In the genomic region with DNA sequence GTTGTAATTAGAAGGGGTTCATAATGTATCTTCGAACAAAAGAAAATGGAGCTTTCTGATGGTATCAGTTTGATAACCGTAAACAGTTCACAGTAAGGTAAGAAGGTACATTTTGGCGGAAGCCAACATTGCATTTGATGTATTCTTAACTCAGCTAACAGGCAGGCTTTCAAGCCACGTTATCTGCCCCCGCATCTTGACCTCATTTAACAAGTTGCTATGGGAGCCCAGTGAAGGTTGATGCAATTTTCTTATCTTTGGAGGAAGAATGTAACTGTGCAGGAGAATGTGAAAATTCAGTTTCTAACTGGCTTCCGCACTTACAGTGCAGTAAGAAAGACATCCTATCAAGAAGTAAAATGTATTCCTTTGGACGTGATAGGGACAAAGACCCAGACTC, we compare ENCODE assay signal across 1 cellular context.
TF ChIP-seq lines count a peak whose summit lies in the region.

No MANE protein-coding gene starts in this region.

TF ChIP-seq in GM23338, 12 proteins besides CTCF, POLR2A, EP300 and RAD21 (continued from another document):
- TF ChIP-seq, protein P1, sequence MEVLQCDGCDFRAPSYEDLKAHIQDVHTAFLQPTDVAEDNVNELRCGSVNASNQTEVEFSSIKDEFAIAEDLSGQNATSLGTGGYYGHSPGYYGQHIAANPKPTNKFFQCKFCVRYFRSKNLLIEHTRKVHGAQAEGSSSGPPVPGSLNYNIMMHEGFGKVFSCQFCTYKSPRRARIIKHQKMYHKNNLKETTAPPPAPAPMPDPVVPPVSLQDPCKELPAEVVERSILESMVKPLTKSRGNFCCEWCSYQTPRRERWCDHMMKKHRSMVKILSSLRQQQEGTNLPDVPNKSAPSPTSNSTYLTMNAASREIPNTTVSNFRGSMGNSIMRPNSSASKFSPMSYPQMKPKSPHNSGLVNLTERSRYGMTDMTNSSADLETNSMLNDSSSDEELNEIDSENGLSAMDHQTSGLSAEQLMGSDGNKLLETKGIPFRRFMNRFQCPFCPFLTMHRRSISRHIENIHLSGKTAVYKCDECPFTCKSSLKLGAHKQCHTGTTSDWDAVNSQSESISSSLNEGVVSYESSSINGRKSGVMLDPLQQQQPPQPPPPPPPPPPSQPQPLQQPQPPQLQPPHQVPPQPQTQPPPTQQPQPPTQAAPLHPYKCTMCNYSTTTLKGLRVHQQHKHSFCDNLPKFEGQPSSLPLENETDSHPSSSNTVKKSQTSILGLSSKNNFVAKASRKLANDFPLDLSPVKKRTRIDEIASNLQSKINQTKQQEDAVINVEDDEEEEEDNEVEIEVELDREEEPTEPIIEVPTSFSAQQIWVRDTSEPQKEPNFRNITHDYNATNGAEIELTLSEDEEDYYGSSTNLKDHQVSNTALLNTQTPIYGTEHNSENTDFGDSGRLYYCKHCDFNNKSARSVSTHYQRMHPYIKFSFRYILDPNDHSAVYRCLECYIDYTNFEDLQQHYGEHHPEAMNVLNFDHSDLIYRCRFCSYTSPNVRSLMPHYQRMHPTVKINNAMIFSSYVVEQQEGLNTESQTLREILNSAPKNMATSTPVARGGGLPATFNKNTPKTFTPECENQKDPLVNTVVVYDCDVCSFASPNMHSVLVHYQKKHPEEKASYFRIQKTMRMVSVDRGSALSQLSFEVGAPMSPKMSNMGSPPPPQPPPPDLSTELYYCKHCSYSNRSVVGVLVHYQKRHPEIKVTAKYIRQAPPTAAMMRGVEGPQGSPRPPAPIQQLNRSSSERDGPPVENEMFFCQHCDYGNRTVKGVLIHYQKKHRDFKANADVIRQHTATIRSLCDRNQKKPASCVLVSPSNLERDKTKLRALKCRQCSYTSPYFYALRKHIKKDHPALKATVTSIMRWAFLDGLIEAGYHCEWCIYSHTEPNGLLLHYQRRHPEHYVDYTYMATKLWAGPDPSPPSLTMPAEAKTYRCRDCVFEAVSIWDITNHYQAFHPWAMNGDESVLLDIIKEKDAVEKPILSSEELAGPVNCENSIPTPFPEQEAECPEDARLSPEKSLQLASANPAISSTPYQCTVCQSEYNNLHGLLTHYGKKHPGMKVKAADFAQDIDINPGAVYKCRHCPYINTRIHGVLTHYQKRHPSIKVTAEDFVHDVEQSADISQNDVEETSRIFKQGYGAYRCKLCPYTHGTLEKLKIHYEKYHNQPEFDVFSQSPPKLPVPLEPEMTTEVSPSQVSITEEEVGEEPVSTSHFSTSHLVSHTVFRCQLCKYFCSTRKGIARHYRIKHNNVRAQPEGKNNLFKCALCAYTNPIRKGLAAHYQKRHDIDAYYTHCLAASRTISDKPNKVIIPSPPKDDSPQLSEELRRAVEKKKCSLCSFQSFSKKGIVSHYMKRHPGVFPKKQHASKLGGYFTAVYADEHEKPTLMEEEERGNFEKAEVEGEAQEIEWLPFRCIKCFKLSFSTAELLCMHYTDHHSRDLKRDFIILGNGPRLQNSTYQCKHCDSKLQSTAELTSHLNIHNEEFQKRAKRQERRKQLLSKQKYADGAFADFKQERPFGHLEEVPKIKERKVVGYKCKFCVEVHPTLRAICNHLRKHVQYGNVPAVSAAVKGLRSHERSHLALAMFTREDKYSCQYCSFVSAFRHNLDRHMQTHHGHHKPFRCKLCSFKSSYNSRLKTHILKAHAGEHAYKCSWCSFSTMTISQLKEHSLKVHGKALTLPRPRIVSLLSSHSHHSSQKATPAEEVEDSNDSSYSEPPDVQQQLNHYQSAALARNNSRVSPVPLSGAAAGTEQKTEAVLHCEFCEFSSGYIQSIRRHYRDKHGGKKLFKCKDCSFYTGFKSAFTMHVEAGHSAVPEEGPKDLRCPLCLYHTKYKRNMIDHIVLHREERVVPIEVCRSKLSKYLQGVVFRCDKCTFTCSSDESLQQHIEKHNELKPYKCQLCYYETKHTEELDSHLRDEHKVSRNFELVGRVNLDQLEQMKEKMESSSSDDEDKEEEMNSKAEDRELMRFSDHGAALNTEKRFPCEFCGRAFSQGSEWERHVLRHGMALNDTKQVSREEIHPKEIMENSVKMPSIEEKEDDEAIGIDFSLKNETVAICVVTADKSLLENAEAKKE (CRISPR knock-in tag; IDR thresholded peaks at IDR 0.05), result no peak
- no peak for TF ChIP-seq JUNB (IDR thresholded peaks at IDR 0.05; ENCODE audit: unreplicated experiment)
- TF ChIP-seq, protein P2, sequence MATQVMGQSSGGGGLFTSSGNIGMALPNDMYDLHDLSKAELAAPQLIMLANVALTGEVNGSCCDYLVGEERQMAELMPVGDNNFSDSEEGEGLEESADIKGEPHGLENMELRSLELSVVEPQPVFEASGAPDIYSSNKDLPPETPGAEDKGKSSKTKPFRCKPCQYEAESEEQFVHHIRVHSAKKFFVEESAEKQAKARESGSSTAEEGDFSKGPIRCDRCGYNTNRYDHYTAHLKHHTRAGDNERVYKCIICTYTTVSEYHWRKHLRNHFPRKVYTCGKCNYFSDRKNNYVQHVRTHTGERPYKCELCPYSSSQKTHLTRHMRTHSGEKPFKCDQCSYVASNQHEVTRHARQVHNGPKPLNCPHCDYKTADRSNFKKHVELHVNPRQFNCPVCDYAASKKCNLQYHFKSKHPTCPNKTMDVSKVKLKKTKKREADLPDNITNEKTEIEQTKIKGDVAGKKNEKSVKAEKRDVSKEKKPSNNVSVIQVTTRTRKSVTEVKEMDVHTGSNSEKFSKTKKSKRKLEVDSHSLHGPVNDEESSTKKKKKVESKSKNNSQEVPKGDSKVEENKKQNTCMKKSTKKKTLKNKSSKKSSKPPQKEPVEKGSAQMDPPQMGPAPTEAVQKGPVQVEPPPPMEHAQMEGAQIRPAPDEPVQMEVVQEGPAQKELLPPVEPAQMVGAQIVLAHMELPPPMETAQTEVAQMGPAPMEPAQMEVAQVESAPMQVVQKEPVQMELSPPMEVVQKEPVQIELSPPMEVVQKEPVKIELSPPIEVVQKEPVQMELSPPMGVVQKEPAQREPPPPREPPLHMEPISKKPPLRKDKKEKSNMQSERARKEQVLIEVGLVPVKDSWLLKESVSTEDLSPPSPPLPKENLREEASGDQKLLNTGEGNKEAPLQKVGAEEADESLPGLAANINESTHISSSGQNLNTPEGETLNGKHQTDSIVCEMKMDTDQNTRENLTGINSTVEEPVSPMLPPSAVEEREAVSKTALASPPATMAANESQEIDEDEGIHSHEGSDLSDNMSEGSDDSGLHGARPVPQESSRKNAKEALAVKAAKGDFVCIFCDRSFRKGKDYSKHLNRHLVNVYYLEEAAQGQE (IDR thresholded peaks at IDR 0.05; ENCODE audit: unreplicated experiment), result no peak
- TF ChIP-seq, protein P3, sequence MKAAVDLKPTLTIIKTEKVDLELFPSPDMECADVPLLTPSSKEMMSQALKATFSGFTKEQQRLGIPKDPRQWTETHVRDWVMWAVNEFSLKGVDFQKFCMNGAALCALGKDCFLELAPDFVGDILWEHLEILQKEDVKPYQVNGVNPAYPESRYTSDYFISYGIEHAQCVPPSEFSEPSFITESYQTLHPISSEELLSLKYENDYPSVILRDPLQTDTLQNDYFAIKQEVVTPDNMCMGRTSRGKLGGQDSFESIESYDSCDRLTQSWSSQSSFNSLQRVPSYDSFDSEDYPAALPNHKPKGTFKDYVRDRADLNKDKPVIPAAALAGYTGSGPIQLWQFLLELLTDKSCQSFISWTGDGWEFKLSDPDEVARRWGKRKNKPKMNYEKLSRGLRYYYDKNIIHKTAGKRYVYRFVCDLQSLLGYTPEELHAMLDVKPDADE (IDR thresholded peaks at IDR 0.05), result no peak
TF ChIP-seq in GM23338: peak in this region for 0.
